In genomic region chr15:99279290-99279689, GRCh38 we compare ENCODE assay signal across 17 cellular contexts. TPM values are rescaled to one million over a fixed set of nuclear protein-coding genes. Genes with fewer than 3 reads are reported as not detected.
DNase-seq lines count a peak whose midpoint lies in the region; ATAC-seq and TF ChIP-seq lines count a peak whose summit lies in the region.
"Had no signal": no experiment of that assay in that cellular context is flagged by ENCODE, and none has a peak within 500 bp of the region (broad histone marks: within the 10 kb centered on the region; RNA-seq: fewer than 3 reads in every experiment).

No MANE protein-coding gene starts in this region.

- H3K4me3 Mint-ChIP-seq in activated T-cell treated with anti-CD3 and anti-CD28 coated beads, Interleukin-2, amount 50 U/mL, for 24 hours, result peak overlapping the region; percentile 54
- H3K4me3 Mint-ChIP-seq in T-helper 17 cell, result no peak overlapping the region
- H3K4me3 Mint-ChIP-seq: nephron progenitor cell had no signal

- H3K27ac Mint-ChIP-seq in activated T-cell treated with anti-CD3 and anti-CD28 coated beads, Interleukin-2, amount 50 U/mL, for 24 hours, result peak overlapping the region; percentile 94
- peak overlapping the region; percentile 61 for H3K27ac Mint-ChIP-seq in T-helper 17 cell

- peaks cover 3% of the 10 kb centered on the region for H3K9me3 Mint-ChIP-seq in activated T-cell treated with anti-CD3 and anti-CD28 coated beads, Interleukin-2, amount 50 U/mL, for 24 hours
- H3K9me3 Mint-ChIP-seq: immature natural killer cell, nephron progenitor cell had no signal

- H3K4me1 Mint-ChIP-seq in activated T-cell treated with anti-CD3 and anti-CD28 coated beads, Interleukin-2, amount 50 U/mL, for 24 hours (ENCODE audit: low read depth), result peaks cover 49% of the 10 kb centered on the region
- peaks cover 8% of the 10 kb centered on the region for H3K4me1 Mint-ChIP-seq in T-helper 17 cell
- H3K4me1 Mint-ChIP-seq: nephron progenitor cell had no signal

- H3K36me3 Mint-ChIP-seq in activated T-cell treated with anti-CD3 and anti-CD28 coated beads, Interleukin-2, amount 50 U/mL, for 24 hours (ENCODE audit: low read depth), result peaks cover 9% of the 10 kb centered on the region
- H3K36me3 Mint-ChIP-seq in T-helper 17 cell (ENCODE audit: low read depth), result no peaks in the 10 kb centered on the region

- no peak for DNase-seq in activated T-cell treated with anti-CD3 and anti-CD28 coated beads, Interleukin-2, amount 50 U/mL, for 24 hours
- DNase-seq in activated T-cell treated with anti-CD3 and anti-CD28 coated beads, Interleukin-2, amount 50 U/mL, for 48 hours, result no peak
- peak; percentile 97 for DNase-seq in Jurkat, Clone E6-1 (ENCODE audit: low read depth, low spot score)
- DNase-seq in T-helper 17 cell, result no peak
- DNase-seq in myocyte (ENCODE audit: low read depth), result peak; percentile 9
- DNase-seq in H4 (ENCODE audit: low spot score), result no peak
- no peak for DNase-seq in GM10266 (ENCODE audit: extremely low spot score)
- no peak for DNase-seq in dedifferentiated amniotic fluid mesenchymal stem cell (ENCODE audit: extremely low spot score)
- DNase-seq: body of pancreas, left ventricle myocardium inferior, NCI-H1436 treated with DMSO at 0.1 percent for 48 hours, NCI-H2171, NCI-H524 treated with DMSO at 0.1 percent for 48 hours, nephron progenitor cell, right lobe of liver had no signal

- H3K9me3 ChIP-seq in T-helper 17 cell (ENCODE audit: control insufficient read depth, low read length, poor library complexity, severe bottlenecking), result no peaks in the 10 kb centered on the region
- H3K9me3 ChIP-seq: body of pancreas, left ventricle myocardium inferior, right lobe of liver had no signal

- H3K4me3 ChIP-seq in Jurkat, Clone E6-1 (ENCODE audit: low read length), result peak overlapping the region; percentile 24
- H3K4me3 ChIP-seq: body of pancreas, hepatocyte, left ventricle myocardium inferior, right lobe of liver had no signal

- H3K27me3 Mint-ChIP-seq in activated T-cell treated with anti-CD3 and anti-CD28 coated beads, Interleukin-2, amount 50 U/mL, for 24 hours, result no peaks in the 10 kb centered on the region
- no peaks in the 10 kb centered on the region for H3K27me3 Mint-ChIP-seq in T-helper 17 cell

- TF ChIP-seq CTCF in GM10266 (IDR thresholded peaks at IDR 0.05; ENCODE audit: control insufficient read depth, insufficient read depth, low read depth, missing control alignments), result no peak

- ATAC-seq in T-helper 17 cell, result no peak
- ATAC-seq: body of pancreas, right lobe of liver had no signal

RNA-seq across cellular contexts. Expression of gene LRRC28, which starts 28.0 kb away (rescaled TPM):
- polyA plus RNA-seq in Jurkat, Clone E6-1 (2012; ENCODE audit: insufficient read depth, insufficient read length), result 37.8 TPM
- 10 to 100 TPM; 12.6 to 15.6 TPM for total RNA-seq in T-helper 17 cell
- total RNA-seq in myocyte, result 33.5 and 50.8 TPM in 2 replicates
- 25.2 TPM for polyA plus RNA-seq in myocyte (2012)
- 30.5 and 30.9 TPM in 2 replicates for total RNA-seq in H4 (2014; rRNA removed; shearing (Covaris generic))

RNA-seq across cellular contexts. Expression of gene TTC23, which starts 29.9 kb away (rescaled TPM):
- polyA plus RNA-seq in Jurkat, Clone E6-1 (2012; ENCODE audit: insufficient read depth, insufficient read length), result 3.0 TPM
- total RNA-seq in T-helper 17 cell (under 1 TPM in 1 of 2 donors, not detected in 1; 0.30 TPM), myocyte (27.4 and 37.3 TPM in 2 replicates)
- polyA plus RNA-seq in myocyte (2012), result 19.9 TPM
- 13.0 and 20.6 TPM in 2 replicates for total RNA-seq in H4 (2014; rRNA removed; shearing (Covaris generic))

Comparison
In these comparisons a context has a peak if more than half of its experiments do, and no peak if none do; other contexts are left out.
1. DNase-seq: peak in Jurkat, Clone E6-1 (single experiment) and myocyte (single experiment); none in activated T-cell treated with anti-CD3 and anti-CD28 coated beads, Interleukin-2, amount 50 U/mL, for 24 hours (single experiment), activated T-cell treated with anti-CD3 and anti-CD28 coated beads, Interleukin-2, amount 50 U/mL, for 48 hours (0 of 2), T-helper 17 cell (0 of 3), H4 (single experiment), GM10266 (single experiment) and dedifferentiated amniotic fluid mesenchymal stem cell (single experiment).
2. RNA of gene TTC23, which starts 29.9 kb away (total RNA-seq): 27.4 to 37.3 TPM in myocyte and 13.0 to 20.6 TPM in H4; 0.30 TPM in T-helper 17 cell; every median in the first group is over 10 times any median in the second.